Comparison of ENCODE assay signal across 1 cellular context in genomic region chr10:113382691-113383090, GRCh38.
TF ChIP-seq lines count a peak whose summit lies in the region.

No MANE protein-coding gene starts in this region.

TF ChIP-seq in SK-N-SH treated with all-trans-retinoic acid at 6 μM for 48 hours, 23 proteins besides CTCF, POLR2A, EP300 and RAD21 (continued from another document):
- TF ChIP-seq ARNTL (CRISPR knock-in tag; IDR thresholded peaks at IDR 0.05; ENCODE audit: borderline replicate concordance, low read depth): no peak
- TF ChIP-seq CSRNP3 (CRISPR knock-in tag; IDR thresholded peaks at IDR 0.05): no peak
- no peak for TF ChIP-seq ZFP30 (CRISPR knock-in tag; IDR thresholded peaks at IDR 0.05)
- TF ChIP-seq CREB5 (CRISPR knock-in tag; IDR thresholded peaks at IDR 0.05; ENCODE audit: low read depth): no peak
- no peak for TF ChIP-seq ZNF70 (CRISPR knock-in tag; IDR thresholded peaks at IDR 0.05)
- no peak for TF ChIP-seq ESRRG (CRISPR knock-in tag; IDR thresholded peaks at IDR 0.05)
- TF ChIP-seq GLIS3 (CRISPR knock-in tag; IDR thresholded peaks at IDR 0.05): no peak
- no peak for TF ChIP-seq BACH2 (CRISPR knock-in tag; IDR thresholded peaks at IDR 0.05; ENCODE audit: borderline replicate concordance)
TF ChIP-seq in SK-N-SH treated with all-trans-retinoic acid at 6 μM for 48 hours: peak in this region for 0.
